ENCODE assay signal across 9 cellular contexts in genomic region chr4:77586953-77587383, GRCh38. TPM values are rescaled to one million over a fixed set of nuclear protein-coding genes. Genes with fewer than 3 reads are reported as not detected.
A peak's percentile ranks its signal among the peaks of the same experiment; 100 is the strongest.
DNase-seq lines count a peak whose midpoint lies in the region; ATAC-seq, FAIRE-seq and TF ChIP-seq lines count a peak whose summit lies in the region.
"Had no signal": no experiment of that assay in that cellular context is flagged by ENCODE, and none has a peak within 500 bp of the region (broad histone marks: within the 10 kb centered on the region; RNA-seq: fewer than 3 reads in every experiment).

No MANE protein-coding gene starts in this region.

- H3K4ac ChIP-seq in mesendoderm (ENCODE audit: low read depth, low read length): no peak overlapping the region

- H3K27me3 ChIP-seq in mesendoderm (ENCODE audit: insufficient read depth, low read length, poor library complexity): no peaks in the 10 kb centered on the region

- H3K18ac ChIP-seq in mesendoderm (ENCODE audit: low read length): no peak overlapping the region

- peak overlapping the region; percentile 73 for H3K4me3 Mint-ChIP-seq in activated CD4-positive, alpha-beta T cell treated with anti-CD3 and anti-CD28 coated beads, Interleukin-2, amount 10 ng/mL, durations not matched to agents 24 days and 14 days
- peak overlapping the region in 4 of 8 donors; percentile 0 to 43 (median 16) for H3K4me3 Mint-ChIP-seq in naive B cell

- no peak overlapping the region for H2AK5ac ChIP-seq in mesendoderm (ENCODE audit: low read length)

- no peak overlapping the region for H3K4me3 ChIP-seq in AG10803 (ENCODE audit: low read length)
- no peak overlapping the region for H3K4me3 ChIP-seq in mesendoderm (ENCODE audit: low read length)

- no peak for TF ChIP-seq CTCF in AG10803 (conservative IDR thresholded peaks at IDR 0.05; ENCODE audit: low read length)

- peaks cover 11% of the 10 kb centered on the region for H3K9me3 Mint-ChIP-seq in activated CD4-positive, alpha-beta T cell treated with anti-CD3 and anti-CD28 coated beads, Interleukin-2, amount 10 ng/mL, durations not matched to agents 24 days and 14 days
- no peaks in the 10 kb centered on the region for H3K9me3 Mint-ChIP-seq in naive B cell

- peak overlapping the region; percentile 92 for H3K27ac Mint-ChIP-seq in activated CD4-positive, alpha-beta T cell treated with anti-CD3 and anti-CD28 coated beads, Interleukin-2, amount 10 ng/mL, durations not matched to agents 24 days and 14 days
- peak overlapping the region in 3 of 6 donors; percentile 6 to 83 (median 83) for H3K27ac Mint-ChIP-seq in naive B cell

- H3K23ac ChIP-seq in mesendoderm (ENCODE audit: low read length): no peak overlapping the region

- no peak overlapping the region for H4K8ac ChIP-seq in mesendoderm (ENCODE audit: low read depth, low read length)

- DNase-seq in AG10803 (ENCODE audit: low read depth) (peak; percentile 67), GM19239 (ENCODE audit: insufficient read length, low spot score) (peak; percentile 45), naive B cell (peak; percentile 24), mesendoderm (no peak), C1 segment of cervical spinal cord (lab: John Stamatoyannopoulos, UW) (no peak), NCI-H1417 (lab: John Stamatoyannopoulos, UW) (no peak)
- DNase-seq in activated CD4-positive, alpha-beta T cell treated with anti-CD3 and anti-CD28 coated beads, Interleukin-2, amount 10 ng/mL, durations not matched to agents 24 days and 14 days: peak; percentile 89
- DNase-seq: DND-41 had no signal

- H3K4me1 ChIP-seq in mesendoderm (ENCODE audit: control insufficient read depth, low read depth, low read length): no peaks in the 10 kb centered on the region

- no peak overlapping the region for H3K27ac ChIP-seq in mesendoderm (ENCODE audit: low read depth, low read length)

- no peak overlapping the region for H3K9ac ChIP-seq in mesendoderm (ENCODE audit: low read length)

- no peak overlapping the region for H3K56ac ChIP-seq in mesendoderm (ENCODE audit: low read length)

- peak; percentile 96 for FAIRE-seq in GM19239 (lab: Jason Lieb, UNC)

- WGBS in mesendoderm (ENCODE audit: extremely low coverage, insufficient coverage, low lambda C conversion rate): no CpG with 5 or more reads among the region's 6 CpGs

- intact Hi-C loops in activated CD4-positive, alpha-beta T cell treated with anti-CD3 and anti-CD28 coated beads, Interleukin-2, amount 10 ng/mL, durations not matched to agents 24 days and 14 days (cut with micrococcal nuclease): loop anchor here (1.0 to 5.0 kb wide), 12 partner anchors 8 to 1375 kb away; partner anchors contain the start of genes MRPL1 and SCARB2

- peak; percentile 94 for ATAC-seq in HG03280 (IDR thresholded peaks at IDR 0.05; ENCODE audit: unreplicated experiment)
- peak; percentile 92 to 94 for ATAC-seq in naive B cell (ENCODE audit: low read depth in 2 of 2)

- no peak overlapping the region for H2BK120ac ChIP-seq in mesendoderm (ENCODE audit: low read depth, low read length)

- H3K4me1 Mint-ChIP-seq in activated CD4-positive, alpha-beta T cell treated with anti-CD3 and anti-CD28 coated beads, Interleukin-2, amount 10 ng/mL, durations not matched to agents 24 days and 14 days: peaks cover 56% of the 10 kb centered on the region
- H3K4me1 Mint-ChIP-seq in naive B cell: peaks cover 11 to 15% (median 13%) of the 10 kb centered on the region in 3 donors

- H3K4me2 ChIP-seq in mesendoderm (ENCODE audit: low read length): no peak overlapping the region

- no peaks in the 10 kb centered on the region for H3K27me3 Mint-ChIP-seq in activated CD4-positive, alpha-beta T cell treated with anti-CD3 and anti-CD28 coated beads, Interleukin-2, amount 10 ng/mL, durations not matched to agents 24 days and 14 days
- peaks cover 0 to 7% (median 7%) of the 10 kb centered on the region in 3 donors for H3K27me3 Mint-ChIP-seq in naive B cell

- H3K79me2 ChIP-seq in mesendoderm (ENCODE audit: control insufficient read depth, insufficient read depth, low read length): no peaks in the 10 kb centered on the region

- no peaks in the 10 kb centered on the region for H3K36me3 ChIP-seq in mesendoderm (ENCODE audit: control insufficient read depth, insufficient read depth, low read length)

- peaks cover 4% of the 10 kb centered on the region for H3K36me3 Mint-ChIP-seq in activated CD4-positive, alpha-beta T cell treated with anti-CD3 and anti-CD28 coated beads, Interleukin-2, amount 10 ng/mL, durations not matched to agents 24 days and 14 days (ENCODE audit: low read depth)
- no peaks in the 10 kb centered on the region for H3K36me3 Mint-ChIP-seq in naive B cell

- H3K79me1 ChIP-seq in mesendoderm (ENCODE audit: low read length): no peaks in the 10 kb centered on the region

- H2BK15ac ChIP-seq in mesendoderm (replicated peaks; ENCODE audit: low read depth): no peak overlapping the region

- no peak overlapping the region for H4K5ac ChIP-seq in mesendoderm (ENCODE audit: low read length)

- H2BK5ac ChIP-seq in mesendoderm (ENCODE audit: low read length): no peak overlapping the region

RNA-seq across cellular contexts. Expression of gene CXCL13, which starts 18.7 kb away (rescaled TPM):
- total RNA-seq in activated CD4-positive, alpha-beta T cell treated with anti-CD3 and anti-CD28 coated beads, Interleukin-2, amount 10 ng/mL, durations not matched to agents 24 days and 14 days: 25.5 and 25.7 TPM in 2 replicates
- not detected for polyA plus RNA-seq in naive B cell (ENCODE audit: low read depth in 6 of 6)
- not detected for polyA plus RNA-seq in mesendoderm (2013, experiment 1 of 2)
- polyA plus RNA-seq in mesendoderm (2013, experiment 2 of 2): not detected

Comparison
In these comparisons a context has a peak if more than half of its experiments do, and no peak if none do; other contexts are left out.
1. DNase-seq: peak in AG10803 (single experiment), GM19239 (single experiment), activated CD4-positive, alpha-beta T cell treated with anti-CD3 and anti-CD28 coated beads, Interleukin-2, amount 10 ng/mL, durations not matched to agents 24 days and 14 days (single experiment) and naive B cell (single experiment); none in mesendoderm (single experiment), C1 segment of cervical spinal cord (0 of 14) and NCI-H1417 (0 of 3).